ENCODE assay signal across 8 cellular contexts in genomic region chr1:93980320-93980744, GRCh38.
DNase-seq lines count a peak whose midpoint lies in the region; ATAC-seq and TF ChIP-seq lines count a peak whose summit lies in the region.

No MANE protein-coding gene starts in this region.

- H3K27me3 ChIP-seq in colonic mucosa = no peaks in the 10 kb centered on the region

- no peaks in the 10 kb centered on the region for H3K4me1 ChIP-seq in colonic mucosa

- ATAC-seq in HG03571 (IDR thresholded peaks at IDR 0.05; ENCODE audit: unreplicated experiment) (no peak), GM19452 (IDR thresholded peaks at IDR 0.05; ENCODE audit: unreplicated experiment) (no peak)

- no peaks in the 10 kb centered on the region for H3K36me3 Mint-ChIP-seq in osteocyte (ENCODE audit: unreplicated experiment)

- no peaks in the 10 kb centered on the region for H3K27me3 Mint-ChIP-seq in osteocyte (ENCODE audit: unreplicated experiment)

- intact Hi-C loops in colonic mucosa (cut with DNase I) = no loop called here

- H3K27ac Mint-ChIP-seq in osteocyte (ENCODE audit: unreplicated experiment) = peak overlapping the region; percentile 81

- no peaks in the 10 kb centered on the region for H3K9me3 Mint-ChIP-seq in osteocyte (ENCODE audit: unreplicated experiment)

- no peak overlapping the region for H3K4me3 Mint-ChIP-seq in osteocyte (ENCODE audit: unreplicated experiment)

- TF ChIP-seq CTCF in colonic mucosa (IDR thresholded peaks at IDR 0.05) (no peak), osteocyte (IDR thresholded peaks at IDR 0.05) (peak; percentile 42)

- H3K4me1 Mint-ChIP-seq in osteocyte (ENCODE audit: unreplicated experiment) = peaks cover 38% of the 10 kb centered on the region

- no peak overlapping the region for H3K9ac ChIP-seq in colonic mucosa (ENCODE audit: low read depth in 2 of 2, low read length in 2 of 2)

- H3K9me3 ChIP-seq in colonic mucosa = no peaks in the 10 kb centered on the region

- DNase-seq in EH (ENCODE audit: low read depth) (peak; percentile 7), NCI-H146 treated with DMSO at 0.1 percent for 48 hours (lab: John Stamatoyannopoulos, UW; ENCODE audit: unreplicated experiment) (peak; percentile 12), colonic mucosa (no peak), osteocyte (ENCODE audit: extremely low spot score, unreplicated experiment) (no peak), NCI-H2029 (lab: John Stamatoyannopoulos, UW) (no peak)
- no peak for DNase-seq in stimulated activated CD4-positive, alpha-beta T cell treated with anti-CD3 and anti-CD28 coated beads, Interleukin-4, amount 100 ng/mL, for 24 hours

- H3K27ac ChIP-seq in colonic mucosa = peak overlapping the region; percentile 3

- no peak overlapping the region for H3K4me3 ChIP-seq in colonic mucosa

- H3K36me3 ChIP-seq in colonic mucosa = no peaks in the 10 kb centered on the region

Comparison
In these comparisons a context has a peak if more than half of its experiments do, and no peak if none do; other contexts are left out.
1. DNase-seq: peak in EH (single experiment) and NCI-H146 treated with DMSO at 0.1 percent for 48 hours (single experiment); none in colonic mucosa (single experiment), osteocyte (single experiment), stimulated activated CD4-positive, alpha-beta T cell treated with anti-CD3 and anti-CD28 coated beads, Interleukin-4, amount 100 ng/mL, for 24 hours (single experiment) and NCI-H2029 (single experiment).